Comparison of ENCODE assay signal across 11 cellular contexts in genomic region chr7:137751361-137752009, GRCh38.
"Had no signal": no experiment of that assay in that cellular context is flagged by ENCODE, and none has a peak within 500 bp of the region (broad histone marks: within the 10 kb centered on the region; RNA-seq: fewer than 3 reads in every experiment).

No MANE protein-coding gene starts in this region.

- H3K4me2 ChIP-seq: GM23338, KMS-11 had no signal

- H3K9me3 Mint-ChIP-seq: HFFc6 had no signal

- H2AFZ ChIP-seq: GM23338 had no signal

- H3K27ac Mint-ChIP-seq: GM23338, HFFc6 had no signal

- DNase-seq: H7, HFFc6, IMR-90, Karpas-422, KBM-7 had no signal

- H3K4me3 ChIP-seq: GM23338, HAP-1 had no signal

- H3K4me3 Mint-ChIP-seq: GM23338, HFFc6 had no signal

- H3K9ac ChIP-seq: KMS-11 had no signal

- H3K36me3 ChIP-seq: HAP-1 had no signal

- H3K27ac ChIP-seq: KMS-11 had no signal

- FAIRE-seq: H1, HTR-8/SVneo had no signal

- H3K9me3 ChIP-seq: HAP-1 had no signal

- ATAC-seq: GM23338, HCT116 had no signal
